Comparison of ENCODE assay signal across 9 cellular contexts in genomic region chr11:66003291-66003690, GRCh38. TPM values are rescaled to one million over a fixed set of nuclear protein-coding genes. Genes with fewer than 3 reads are reported as not detected.
DNase-seq lines count a peak whose midpoint lies in the region; ATAC-seq and TF ChIP-seq lines count a peak whose summit lies in the region.
"Had no signal": no experiment of that assay in that cellular context is flagged by ENCODE, and none has a peak within 500 bp of the region (broad histone marks: within the 10 kb centered on the region; RNA-seq: fewer than 3 reads in every experiment).

No MANE protein-coding gene starts in this region.

- TF ChIP-seq CTCF in DOHH2 (IDR thresholded peaks at IDR 0.05; ENCODE audit: low read depth, low read length, poor library complexity, severe bottlenecking) (no peak), Peyer's patch (IDR thresholded peaks at IDR 0.05) (no peak)

- peaks cover 14% of the 10 kb centered on the region; the same call in 1 of the 2 replicates for H4K20me1 ChIP-seq in DOHH2 (ENCODE audit: control insufficient read depth, insufficient read depth, low read depth, low read length)

- ATAC-seq in GM21529 (IDR thresholded peaks at IDR 0.05; ENCODE audit: unreplicated experiment), result no peak

- no peak overlapping the region for H2BK120ac ChIP-seq in trophoblast cell (ENCODE audit: insufficient read depth, low read length, poor library complexity)

- no peak for TF ChIP-seq POLR2A in Peyer's patch (IDR thresholded peaks at IDR 0.05)
- no peak for TF ChIP-seq POLR2A in erythroblast (IDR thresholded peaks at IDR 0.05; ENCODE audit: low read length)

- peak overlapping the region; percentile 71 for H3K4ac ChIP-seq in trophoblast cell (ENCODE audit: low read depth, low read length)

- H3K9me3 ChIP-seq in DOHH2 (ENCODE audit: control insufficient read depth, insufficient read depth, low read length), result no peaks in the 10 kb centered on the region
- no peaks in the 10 kb centered on the region for H3K9me3 ChIP-seq in Peyer's patch
- no peaks in the 10 kb centered on the region for H3K9me3 ChIP-seq in trophoblast cell (ENCODE audit: insufficient read depth, low read depth, low read length)

- H3K27me3 ChIP-seq in DOHH2 (ENCODE audit: control insufficient read depth, low read length) (no peaks in the 10 kb centered on the region), Peyer's patch (no peaks in the 10 kb centered on the region), trophoblast cell (ENCODE audit: insufficient read depth, low read length) (no peaks in the 10 kb centered on the region)

- no peak overlapping the region for H2BK5ac ChIP-seq in trophoblast cell (ENCODE audit: low read depth, low read length, poor library complexity)

- no peaks in the 10 kb centered on the region for H3K9me2 ChIP-seq in DOHH2 (replicated peaks; ENCODE audit: control insufficient read depth, low read length)

- H2BK12ac ChIP-seq in trophoblast cell (ENCODE audit: low read length), result no peak overlapping the region

- no peak overlapping the region for H3K18ac ChIP-seq in trophoblast cell (ENCODE audit: low read length)

- H3K79me1 ChIP-seq in trophoblast cell (ENCODE audit: low read length), result peaks cover 10% of the 10 kb centered on the region

- H3K36me3 ChIP-seq in DOHH2 (ENCODE audit: control insufficient read depth, low read length) (peaks cover 58% of the 10 kb centered on the region), Peyer's patch (peaks cover 0 to 33% (median 0%) of the 10 kb centered on the region in 3 donors), trophoblast cell (ENCODE audit: control insufficient read depth in 1 of 2, insufficient read depth in 2 of 2, low read length in 2 of 2) (peaks cover 25 to 29% of the 10 kb centered on the region in 2 experiments)

- peak overlapping the region; percentile 99 for H3K4me3 ChIP-seq in DOHH2 (ENCODE audit: low read length)
- peak overlapping the region; percentile 75 to 90 (median 78) for H3K4me3 ChIP-seq in Peyer's patch
- no peak overlapping the region for H3K4me3 ChIP-seq in trophoblast cell (ENCODE audit: low read depth, low read length)

- H3K9ac ChIP-seq in trophoblast cell (ENCODE audit: low read length), result peak overlapping the region; percentile 61

- no peak overlapping the region for H3K23ac ChIP-seq in trophoblast cell (ENCODE audit: low read length)

- H2AK5ac ChIP-seq in trophoblast cell (ENCODE audit: low read length), result no peak overlapping the region

- H4K12ac ChIP-seq in trophoblast cell (ENCODE audit: low read depth, low read length), result no peak overlapping the region

- H3K79me2 ChIP-seq in DOHH2 (ENCODE audit: control insufficient read depth, low read length) (peaks cover 55% of the 10 kb centered on the region), trophoblast cell (ENCODE audit: control insufficient read depth, insufficient read depth, low read length, poor library complexity) (peaks cover 9% of the 10 kb centered on the region)

- H3F3A ChIP-seq in DOHH2 (ENCODE audit: control insufficient read depth, insufficient read depth), result peaks cover 15% of the 10 kb centered on the region

- no peak overlapping the region for H2AFZ ChIP-seq in trophoblast cell (ENCODE audit: insufficient read depth, low read length, poor library complexity)

- no peak overlapping the region for H3K14ac ChIP-seq in trophoblast cell (ENCODE audit: low read length)

- DNase-seq in Peyer's patch (no peak), epithelial cell of prostate (ENCODE audit: low read depth, low spot score) (no peak), trophoblast cell (no peak), erythroblast (lab: John Stamatoyannopoulos, UW) (no peak), GM03348 (ENCODE audit: low spot score) (no peak), NCI-H345 treated with DMSO at 0.1 percent for 48 hours (lab: John Stamatoyannopoulos, UW; ENCODE audit: unreplicated experiment) (no peak)

- peak overlapping the region; percentile 87 for H4K91ac ChIP-seq in trophoblast cell (ENCODE audit: low read depth, low read length)

- H3K4me1 ChIP-seq in DOHH2 (ENCODE audit: control insufficient read depth, low read length) (peaks cover 14% of the 10 kb centered on the region), Peyer's patch (peaks cover 0 to 22% (median 4%) of the 10 kb centered on the region in 4 donors), trophoblast cell (ENCODE audit: control insufficient read depth in 1 of 2, insufficient read depth in 2 of 2, low read length in 2 of 2) (peaks cover 9 to 16% of the 10 kb centered on the region in 2 experiments)

- peak overlapping the region; percentile 86 for H3K4me2 ChIP-seq in DOHH2 (ENCODE audit: low read length)
- H3K4me2 ChIP-seq in trophoblast cell (ENCODE audit: low read length), result peak overlapping the region; percentile 94

- H3K27ac ChIP-seq in DOHH2 (ENCODE audit: low read depth, low read length) (peak overlapping the region; percentile 91), Peyer's patch (peak overlapping the region; percentile 86 to 99 (median 94)), epithelial cell of prostate (peak overlapping the region; percentile 96), trophoblast cell (ENCODE audit: low read depth, low read length) (no peak overlapping the region)

- H4K8ac ChIP-seq in trophoblast cell (ENCODE audit: low read depth, low read length), result no peak overlapping the region

- no CpG with 5 or more reads among the region's 6 CpGs for WGBS in trophoblast cell (ENCODE audit: extremely low coverage, insufficient coverage, insufficient read length)

RNA-seq across cellular contexts. Expression of gene BANF1, which starts 1.0 kb away (rescaled TPM):
- 10 to 100 TPM; 25.4 to 42.4 (median 27.7) TPM for total RNA-seq in Peyer's patch
- 248 and 252 TPM in 2 replicates for polyA plus RNA-seq in trophoblast cell (2013)

RNA-seq across cellular contexts. Expression of gene EIF1AD, which starts 1.3 kb away (rescaled TPM):
- 10 to 100 TPM; 15.1 to 66.0 (median 23.7) TPM for total RNA-seq in Peyer's patch
- polyA plus RNA-seq in trophoblast cell (2013), result 38.7 and 41.3 TPM in 2 replicates

RNA-seq across cellular contexts. Expression of gene CST6, which starts 8.5 kb away (rescaled TPM):
- total RNA-seq in Peyer's patch, result not detected
- polyA plus RNA-seq in trophoblast cell (2013), result 15.1 and 18.1 TPM in 2 replicates
- total RNA-seq: mesenteric fat pad had no signal

RNA-seq across cellular contexts. Expression of gene CATSPER1, which starts 23.0 kb away (rescaled TPM):
- total RNA-seq in Peyer's patch, result not detected
- 0.04 TPM in 1 of 2 replicates, not detected in the other for polyA plus RNA-seq in trophoblast cell (2013)

RNA-seq across cellular contexts. Expression of gene SART1, which starts 41.8 kb away (rescaled TPM):
- total RNA-seq in Peyer's patch, result 10 to 100 TPM; 14.4 to 61.9 (median 26.4) TPM
- polyA plus RNA-seq in trophoblast cell (2013), result 47.6 and 52.1 TPM in 2 replicates
